25 cellular contexts compared by ENCODE assay signal in the genomic region with DNA sequence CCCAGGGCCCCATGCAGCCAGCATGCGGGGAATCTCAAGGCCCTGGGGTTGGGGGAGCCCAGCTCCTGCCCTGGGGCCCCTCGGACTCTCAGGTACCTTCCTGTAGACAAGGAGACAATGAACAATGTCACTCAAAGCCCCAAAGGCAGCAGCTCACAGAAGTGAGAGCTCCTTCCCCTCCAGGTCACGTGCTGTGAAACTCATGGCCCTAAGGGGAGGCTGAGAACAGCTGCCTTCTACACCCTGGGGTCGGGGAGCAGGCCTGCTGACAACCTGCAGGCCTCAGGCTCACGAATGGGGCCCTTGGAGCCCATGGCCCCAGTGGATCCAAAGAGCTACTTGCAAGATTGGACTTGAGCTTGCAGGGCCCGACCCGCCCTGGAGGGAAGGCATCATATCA. TPM values are rescaled to one million over a fixed set of nuclear protein-coding genes. Genes with fewer than 3 reads are reported as not detected.
"Had no signal": no experiment of that assay in that cellular context is flagged by ENCODE, and none has a peak within 500 bp of the region (broad histone marks: within the 10 kb centered on the region; RNA-seq: fewer than 3 reads in every experiment).

No MANE protein-coding gene starts in this region.

- ATAC-seq: activated CD4-positive, alpha-beta T cell treated with anti-CD3 and anti-CD28 coated beads for 36 hours; activated T-cell treated with anti-CD3 and anti-CD28 coated beads, Interleukin-2, amount 50 U/mL, for 72 hours had no signal

- H3K9ac ChIP-seq: SK-N-SH had no signal

- DNase-seq: activated CD4-positive, alpha-beta memory T cell treated with anti-CD3 and anti-CD28 coated beads, Interleukin-2, amount 10 ng/mL, durations not matched to agents 7 days and 5 days; activated CD4-positive, alpha-beta T cell treated with anti-CD3 and anti-CD28 coated beads for 36 hours; activated CD4-positive, alpha-beta T cell treated with anti-CD3 and anti-CD28 coated beads, Interleukin-2, amount 50 U/mL, for 1 hour; activated CD8-positive, alpha-beta memory T cell treated with anti-CD3 and anti-CD28 coated beads, Interleukin-2, amount 50 U/mL, for 4 hours; activated gamma-delta T cell treated with Interleukin-2 at 50 U/mL for 16 hours; activated naive CD4-positive, alpha-beta T cell treated with anti-CD3 and anti-CD28 coated beads, Interleukin-2, amount 10 ng/mL, durations not matched to agents 7 days and 5 days; activated naive CD8-positive, alpha-beta T cell treated with anti-CD3 and anti-CD28 coated beads for 36 hours; activated T-cell treated with anti-CD3 and anti-CD28 coated beads, Interleukin-2, amount 50 U/mL, for 72 hours; brain microvascular endothelial cell; NCI-H1092; NCI-H1417; NCI-H2029; NCI-H2107; NCI-H510A treated with DMSO at 0.1 percent for 48 hours; NK-92 treated with Interleukin-12 subunit alpha and Interleukin-12 subunit beta, amount 100 ng/mL, for 24 hours; OCI-M1; Peyer's patch; Right ventricle myocardium superior; SK-N-SH; T-helper 1 cell had no signal

- H3K27ac ChIP-seq: brain microvascular endothelial cell, cardiac muscle cell, Peyer's patch, RWPE1, SJCRH30, VCaP had no signal

- H3K27ac Mint-ChIP-seq: activated CD4-positive, alpha-beta memory T cell treated with anti-CD3 and anti-CD28 coated beads, Interleukin-2, amount 10 ng/mL, durations not matched to agents 7 days and 5 days; activated CD4-positive, alpha-beta T cell treated with anti-CD3 and anti-CD28 coated beads for 36 hours; activated naive CD4-positive, alpha-beta T cell treated with anti-CD3 and anti-CD28 coated beads, Interleukin-2, amount 10 ng/mL, durations not matched to agents 7 days and 5 days; activated naive CD8-positive, alpha-beta T cell treated with anti-CD3 and anti-CD28 coated beads for 36 hours; activated T-cell treated with anti-CD3 and anti-CD28 coated beads, Interleukin-2, amount 50 U/mL, for 72 hours; activated T-helper 2 cell treated with anti-CD3 and anti-CD28 coated beads, Interferon-gamma antibody, Interleukin-2, Interleukin-4, amounts not matched to agents 10 μg/mL and 5 μg/mL and 100 μg/mL, durations not matched to agents 14 hours and 24 hours and 36 hours had no signal

- H3K9me3 Mint-ChIP-seq: activated CD4-positive, alpha-beta memory T cell treated with anti-CD3 and anti-CD28 coated beads, Interleukin-2, amount 10 ng/mL, durations not matched to agents 7 days and 5 days; activated naive CD4-positive, alpha-beta T cell treated with anti-CD3 and anti-CD28 coated beads, Interleukin-2, amount 10 ng/mL, durations not matched to agents 7 days and 5 days; activated naive CD8-positive, alpha-beta T cell treated with anti-CD3 and anti-CD28 coated beads for 36 hours; activated T-cell treated with anti-CD3 and anti-CD28 coated beads, Interleukin-2, amount 50 U/mL, for 72 hours; activated T-helper 2 cell treated with anti-CD3 and anti-CD28 coated beads, Interferon-gamma antibody, Interleukin-2, Interleukin-4, amounts not matched to agents 10 μg/mL and 5 μg/mL and 100 μg/mL, durations not matched to agents 14 hours and 24 hours and 36 hours had no signal

- H3K4me3 ChIP-seq: cardiac muscle cell, Peyer's patch, SJCRH30 had no signal

- H3K4me2 ChIP-seq: SK-N-SH had no signal

- H3K27me3 ChIP-seq: brain microvascular endothelial cell, cardiac muscle cell, Peyer's patch had no signal

- H3K4me3 Mint-ChIP-seq: activated CD4-positive, alpha-beta memory T cell treated with anti-CD3 and anti-CD28 coated beads, Interleukin-2, amount 10 ng/mL, durations not matched to agents 7 days and 5 days; activated CD4-positive, alpha-beta T cell treated with anti-CD3 and anti-CD28 coated beads for 36 hours; activated naive CD4-positive, alpha-beta T cell treated with anti-CD3 and anti-CD28 coated beads, Interleukin-2, amount 10 ng/mL, durations not matched to agents 7 days and 5 days; activated naive CD8-positive, alpha-beta T cell treated with anti-CD3 and anti-CD28 coated beads for 36 hours; activated T-cell treated with anti-CD3 and anti-CD28 coated beads, Interleukin-2, amount 50 U/mL, for 72 hours had no signal

- H3K36me3 Mint-ChIP-seq: activated naive CD4-positive, alpha-beta T cell treated with anti-CD3 and anti-CD28 coated beads, Interleukin-2, amount 10 ng/mL, durations not matched to agents 7 days and 5 days; activated naive CD8-positive, alpha-beta T cell treated with anti-CD3 and anti-CD28 coated beads for 36 hours had no signal

- H3K36me3 ChIP-seq: brain microvascular endothelial cell, cardiac muscle cell, Peyer's patch, SJCRH30 had no signal

- H3K9me3 ChIP-seq: Peyer's patch, SJCRH30, SK-N-SH had no signal

RNA-seq across cellular contexts. Expression of a gene that starts 3.2 kb away (rescaled TPM):
- total RNA-seq: SJCRH30 had no signal

RNA-seq across cellular contexts. Expression of a gene that starts 44.2 kb away (rescaled TPM):
- total RNA-seq: cardiac muscle cell, Right ventricle myocardium superior had no signal
